ENCODE assay signal across 2 cellular contexts in the genomic region with DNA sequence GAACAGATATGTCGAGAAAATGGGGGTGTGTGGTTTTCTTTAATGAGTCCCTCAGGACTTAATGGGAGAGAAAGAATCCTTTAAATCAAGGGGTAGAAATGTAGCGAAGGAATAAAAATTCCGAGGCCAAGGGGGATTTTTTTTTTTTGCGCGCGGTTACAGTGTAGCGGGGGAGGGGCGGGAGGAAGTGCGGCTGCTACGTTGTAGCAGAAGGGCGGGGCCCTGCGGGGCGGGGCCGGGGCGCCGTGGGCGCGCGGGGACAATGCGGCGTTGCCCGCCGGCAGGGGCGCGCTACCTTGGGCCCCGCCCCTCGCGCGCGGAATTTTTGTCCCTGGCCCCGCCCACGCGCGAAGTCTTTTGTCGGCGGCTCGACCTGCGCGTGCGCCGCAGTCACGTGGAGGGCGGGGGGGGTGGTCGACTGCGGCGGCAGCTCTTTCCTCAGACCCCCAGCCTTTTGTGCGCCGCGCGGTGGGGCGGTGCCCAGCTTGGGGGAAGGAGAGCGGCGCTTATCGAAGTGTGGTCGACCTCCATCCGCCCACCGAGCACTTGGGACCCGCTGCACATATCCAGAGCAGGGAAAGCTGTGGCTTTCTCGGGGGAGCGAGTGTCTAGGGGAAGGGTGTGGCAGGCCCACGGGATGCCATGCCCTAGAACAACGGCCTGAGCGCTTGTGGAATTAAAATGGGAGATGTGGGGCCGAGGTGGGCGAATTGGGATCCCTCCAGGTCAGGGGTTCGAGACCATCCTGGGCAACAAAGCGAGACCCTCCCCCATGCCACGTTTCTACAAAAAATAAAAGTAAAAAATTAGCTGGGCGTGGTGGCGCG.
TF ChIP-seq lines count a peak whose summit lies in the region.

No MANE protein-coding gene starts in this region.

TF ChIP-seq in HEK293, 187 proteins besides CTCF, POLR2A, EP300 and RAD21 (continued from another document and continues in another):
- TF ChIP-seq, protein P1, sequence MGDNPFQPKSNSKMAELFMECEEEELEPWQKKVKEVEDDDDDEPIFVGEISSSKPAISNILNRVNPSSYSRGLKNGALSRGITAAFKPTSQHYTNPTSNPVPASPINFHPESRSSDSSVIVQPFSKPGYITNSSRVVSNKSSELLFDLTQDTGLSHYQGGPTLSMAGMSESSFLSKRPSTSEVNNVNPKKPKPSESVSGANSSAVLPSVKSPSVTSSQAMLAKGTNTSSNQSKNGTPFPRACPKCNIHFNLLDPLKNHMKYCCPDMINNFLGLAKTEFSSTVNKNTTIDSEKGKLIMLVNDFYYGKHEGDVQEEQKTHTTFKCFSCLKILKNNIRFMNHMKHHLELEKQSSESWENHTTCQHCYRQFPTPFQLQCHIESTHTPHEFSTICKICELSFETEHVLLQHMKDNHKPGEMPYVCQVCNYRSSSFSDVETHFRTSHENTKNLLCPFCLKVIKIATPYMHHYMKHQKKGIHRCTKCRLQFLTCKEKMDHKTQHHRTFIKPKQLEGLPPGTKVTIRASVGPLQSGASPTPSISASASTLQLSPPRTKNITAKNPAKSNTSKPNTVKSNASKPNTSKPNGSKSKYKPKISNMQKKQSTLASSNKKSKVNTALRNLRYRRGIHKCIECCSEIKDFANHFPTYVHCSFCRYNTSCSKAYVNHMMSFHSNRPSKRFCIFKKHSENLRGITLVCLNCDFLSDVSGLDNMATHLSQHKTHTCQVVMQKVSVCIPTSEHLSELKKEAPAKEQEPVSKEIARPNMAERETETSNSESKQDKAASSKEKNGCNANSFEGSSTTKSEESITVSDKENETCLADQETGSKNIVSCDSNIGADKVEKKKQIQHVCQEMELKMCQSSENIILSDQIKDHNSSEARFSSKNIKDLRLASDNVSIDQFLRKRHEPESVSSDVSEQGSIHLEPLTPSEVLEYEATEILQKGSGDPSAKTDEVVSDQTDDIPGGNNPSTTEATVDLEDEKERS (tag by site-specific recombination; IDR thresholded peaks at IDR 0.05), result no peak
- TF ChIP-seq ZNF501 (tag by site-specific recombination; IDR thresholded peaks at IDR 0.05), result 0 out of 2 replicates have a peak, but pooled peaks have one; percentile 69
- TF ChIP-seq MZF1 (tag by site-specific recombination; IDR thresholded peaks at IDR 0.05; ENCODE audit: borderline replicate concordance), result peak; percentile 77
- no peak for TF ChIP-seq ZNF416 (tag by site-specific recombination; IDR thresholded peaks at IDR 0.05)
- TF ChIP-seq, protein P2, sequence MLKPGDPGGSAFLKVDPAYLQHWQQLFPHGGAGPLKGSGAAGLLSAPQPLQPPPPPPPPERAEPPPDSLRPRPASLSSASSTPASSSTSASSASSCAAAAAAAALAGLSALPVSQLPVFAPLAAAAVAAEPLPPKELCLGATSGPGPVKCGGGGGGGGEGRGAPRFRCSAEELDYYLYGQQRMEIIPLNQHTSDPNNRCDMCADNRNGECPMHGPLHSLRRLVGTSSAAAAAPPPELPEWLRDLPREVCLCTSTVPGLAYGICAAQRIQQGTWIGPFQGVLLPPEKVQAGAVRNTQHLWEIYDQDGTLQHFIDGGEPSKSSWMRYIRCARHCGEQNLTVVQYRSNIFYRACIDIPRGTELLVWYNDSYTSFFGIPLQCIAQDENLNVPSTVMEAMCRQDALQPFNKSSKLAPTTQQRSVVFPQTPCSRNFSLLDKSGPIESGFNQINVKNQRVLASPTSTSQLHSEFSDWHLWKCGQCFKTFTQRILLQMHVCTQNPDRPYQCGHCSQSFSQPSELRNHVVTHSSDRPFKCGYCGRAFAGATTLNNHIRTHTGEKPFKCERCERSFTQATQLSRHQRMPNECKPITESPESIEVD (tag by site-specific recombination; IDR thresholded peaks at IDR 0.05), result peak; percentile 86; the same call in 1 of the 2 replicates
- no peak for TF ChIP-seq SETDB1 (IDR thresholded peaks at IDR 0.05; ENCODE audit: insufficient read length, low read length)
- no peak; the same call in 1 of the 2 replicates for TF ChIP-seq ZNF660 (tag by site-specific recombination; IDR thresholded peaks at IDR 0.05)
- TF ChIP-seq, protein P3, sequence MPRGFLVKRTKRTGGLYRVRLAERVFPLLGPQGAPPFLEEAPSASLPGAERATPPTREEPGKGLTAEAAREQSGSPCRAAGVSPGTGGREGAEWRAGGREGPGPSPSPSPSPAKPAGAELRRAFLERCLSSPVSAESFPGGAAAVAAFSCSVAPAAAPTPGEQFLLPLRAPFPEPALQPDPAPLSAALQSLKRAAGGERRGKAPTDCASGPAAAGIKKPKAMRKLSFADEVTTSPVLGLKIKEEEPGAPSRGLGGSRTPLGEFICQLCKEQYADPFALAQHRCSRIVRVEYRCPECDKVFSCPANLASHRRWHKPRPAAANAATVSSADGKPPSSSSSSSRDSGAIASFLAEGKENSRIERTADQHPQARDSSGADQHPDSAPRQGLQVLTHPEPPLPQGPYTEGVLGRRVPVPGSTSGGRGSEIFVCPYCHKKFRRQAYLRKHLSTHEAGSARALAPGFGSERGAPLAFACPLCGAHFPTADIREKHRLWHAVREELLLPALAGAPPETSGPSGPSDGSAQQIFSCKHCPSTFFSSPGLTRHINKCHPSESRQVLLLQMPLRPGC (tag by site-specific recombination; IDR thresholded peaks at IDR 0.05), result no peak
- TF ChIP-seq PRDM1 (tag by site-specific recombination; IDR thresholded peaks at IDR 0.05), result peak; percentile 62
- no peak for TF ChIP-seq ZNF274 (IDR thresholded peaks at IDR 0.05; ENCODE audit: low read length)
- TF ChIP-seq ZNF274 (tag by site-specific recombination; IDR thresholded peaks at IDR 0.05; ENCODE audit: borderline replicate concordance), result no peak
- no peak for TF ChIP-seq ZNF658 (tag by site-specific recombination; IDR thresholded peaks at IDR 0.05)
- TF ChIP-seq, protein P4, sequence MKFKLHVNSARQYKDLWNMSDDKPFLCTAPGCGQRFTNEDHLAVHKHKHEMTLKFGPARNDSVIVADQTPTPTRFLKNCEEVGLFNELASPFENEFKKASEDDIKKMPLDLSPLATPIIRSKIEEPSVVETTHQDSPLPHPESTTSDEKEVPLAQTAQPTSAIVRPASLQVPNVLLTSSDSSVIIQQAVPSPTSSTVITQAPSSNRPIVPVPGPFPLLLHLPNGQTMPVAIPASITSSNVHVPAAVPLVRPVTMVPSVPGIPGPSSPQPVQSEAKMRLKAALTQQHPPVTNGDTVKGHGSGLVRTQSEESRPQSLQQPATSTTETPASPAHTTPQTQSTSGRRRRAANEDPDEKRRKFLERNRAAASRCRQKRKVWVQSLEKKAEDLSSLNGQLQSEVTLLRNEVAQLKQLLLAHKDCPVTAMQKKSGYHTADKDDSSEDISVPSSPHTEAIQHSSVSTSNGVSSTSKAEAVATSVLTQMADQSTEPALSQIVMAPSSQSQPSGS (tag by site-specific recombination; IDR thresholded peaks at IDR 0.05; ENCODE audit: low read depth), result no peak
- TF ChIP-seq ZSCAN30 (tag by site-specific recombination; IDR thresholded peaks at IDR 0.05), result no peak
- TF ChIP-seq SALL2 (tag by site-specific recombination; IDR thresholded peaks at IDR 0.05; ENCODE audit: borderline replicate concordance), result no peak
- no peak for TF ChIP-seq ZNF221 (tag by site-specific recombination; IDR thresholded peaks at IDR 0.05; ENCODE audit: borderline replicate concordance)
- peak; percentile 93 for TF ChIP-seq ZBTB7A (tag by site-specific recombination; IDR thresholded peaks at IDR 0.05; ENCODE audit: low read depth)
- TF ChIP-seq ZNF391 (tag by site-specific recombination; IDR thresholded peaks at IDR 0.05; ENCODE audit: borderline replicate concordance, low read depth), result no peak
- no peak for TF ChIP-seq ZNF302 (tag by site-specific recombination; IDR thresholded peaks at IDR 0.05; ENCODE audit: low read depth)
- TF ChIP-seq ZNF830 (tag by site-specific recombination; IDR thresholded peaks at IDR 0.05; ENCODE audit: low read depth), result no peak
- TF ChIP-seq ZIC2 (tag by site-specific recombination; IDR thresholded peaks at IDR 0.05), result no peak
- TF ChIP-seq ZNF169 (tag by site-specific recombination; IDR thresholded peaks at IDR 0.05), result no peak
- no peak; the same call in 1 of the 2 replicates for TF ChIP-seq ZNF664 (tag by site-specific recombination; IDR thresholded peaks at IDR 0.05)

TF ChIP-seq in K562, 482 proteins besides CTCF, POLR2A, EP300 and RAD21 (continued from another document and continues in another):
- TF ChIP-seq, protein P5, sequence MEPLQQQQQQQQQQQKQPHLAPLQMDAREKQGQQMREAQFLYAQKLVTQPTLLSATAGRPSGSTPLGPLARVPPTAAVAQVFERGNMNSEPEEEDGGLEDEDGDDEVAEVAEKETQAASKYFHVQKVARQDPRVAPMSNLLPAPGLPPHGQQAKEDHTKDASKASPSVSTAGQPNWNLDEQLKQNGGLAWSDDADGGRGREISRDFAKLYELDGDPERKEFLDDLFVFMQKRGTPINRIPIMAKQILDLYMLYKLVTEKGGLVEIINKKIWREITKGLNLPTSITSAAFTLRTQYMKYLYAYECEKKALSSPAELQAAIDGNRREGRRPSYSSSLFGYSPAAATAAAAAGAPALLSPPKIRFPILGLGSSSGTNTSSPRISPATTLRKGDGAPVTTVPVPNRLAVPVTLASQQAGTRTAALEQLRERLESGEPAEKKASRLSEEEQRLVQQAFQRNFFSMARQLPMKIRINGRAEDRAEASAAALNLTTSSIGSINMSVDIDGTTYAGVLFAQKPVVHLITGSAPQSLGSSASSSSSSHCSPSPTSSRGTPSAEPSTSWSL (CRISPR knock-in tag; IDR thresholded peaks at IDR 0.05; ENCODE audit: borderline replicate concordance), result no peak
- TF ChIP-seq ARID1B (IDR thresholded peaks at IDR 0.05) (no peak), NR3C1 (CRISPR knock-in tag; IDR thresholded peaks at IDR 0.05) (no peak), MYBL2 (IDR thresholded peaks at IDR 0.05; ENCODE audit: low read depth) (no peak), MYBL2 (CRISPR knock-in tag; IDR thresholded peaks at IDR 0.05; ENCODE audit: borderline replicate concordance) (no peak), EP400 (IDR thresholded peaks at IDR 0.05) (peak; percentile 48; the same call in 1 of the 2 replicates), HOXB6 (CRISPR knock-in tag; IDR thresholded peaks at IDR 0.05; ENCODE audit: borderline replicate concordance) (peak; percentile 40; the same call in 1 of the 2 replicates), ZNF3 (CRISPR knock-in tag; IDR thresholded peaks at IDR 0.05) (no peak), SIN3A (IDR thresholded peaks at IDR 0.05; ENCODE audit: borderline replicate concordance in 2 of 2, control insufficient read depth in 1 of 2, low read depth in 2 of 2, low read length in 2 of 2) (peak; percentile 49 to 76; a peak in 2 of 4 replicates), STAT5A (IDR thresholded peaks at IDR 0.05; ENCODE audit: borderline replicate concordance, low read length) (no peak; the same call in 1 of the 2 replicates), JUNB (CRISPR knock-in tag; conservative IDR thresholded peaks at IDR 0.05) (no peak), ZNF79 (CRISPR knock-in tag; IDR thresholded peaks at IDR 0.05; ENCODE audit: low read depth) (no peak)
- TF ChIP-seq, protein P6, sequence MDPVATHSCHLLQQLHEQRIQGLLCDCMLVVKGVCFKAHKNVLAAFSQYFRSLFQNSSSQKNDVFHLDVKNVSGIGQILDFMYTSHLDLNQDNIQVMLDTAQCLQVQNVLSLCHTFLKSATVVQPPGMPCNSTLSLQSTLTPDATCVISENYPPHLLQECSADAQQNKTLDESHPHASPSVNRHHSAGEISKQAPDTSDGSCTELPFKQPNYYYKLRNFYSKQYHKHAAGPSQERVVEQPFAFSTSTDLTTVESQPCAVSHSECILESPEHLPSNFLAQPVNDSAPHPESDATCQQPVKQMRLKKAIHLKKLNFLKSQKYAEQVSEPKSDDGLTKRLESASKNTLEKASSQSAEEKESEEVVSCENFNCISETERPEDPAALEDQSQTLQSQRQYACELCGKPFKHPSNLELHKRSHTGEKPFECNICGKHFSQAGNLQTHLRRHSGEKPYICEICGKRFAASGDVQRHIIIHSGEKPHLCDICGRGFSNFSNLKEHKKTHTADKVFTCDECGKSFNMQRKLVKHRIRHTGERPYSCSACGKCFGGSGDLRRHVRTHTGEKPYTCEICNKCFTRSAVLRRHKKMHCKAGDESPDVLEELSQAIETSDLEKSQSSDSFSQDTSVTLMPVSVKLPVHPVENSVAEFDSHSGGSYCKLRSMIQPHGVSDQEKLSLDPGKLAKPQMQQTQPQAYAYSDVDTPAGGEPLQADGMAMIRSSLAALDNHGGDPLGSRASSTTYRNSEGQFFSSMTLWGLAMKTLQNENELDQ (CRISPR knock-in tag; IDR thresholded peaks at IDR 0.05; ENCODE audit: borderline replicate concordance), result peak; percentile 63; the same call in 1 of the 2 replicates
- TF ChIP-seq, protein P7, sequence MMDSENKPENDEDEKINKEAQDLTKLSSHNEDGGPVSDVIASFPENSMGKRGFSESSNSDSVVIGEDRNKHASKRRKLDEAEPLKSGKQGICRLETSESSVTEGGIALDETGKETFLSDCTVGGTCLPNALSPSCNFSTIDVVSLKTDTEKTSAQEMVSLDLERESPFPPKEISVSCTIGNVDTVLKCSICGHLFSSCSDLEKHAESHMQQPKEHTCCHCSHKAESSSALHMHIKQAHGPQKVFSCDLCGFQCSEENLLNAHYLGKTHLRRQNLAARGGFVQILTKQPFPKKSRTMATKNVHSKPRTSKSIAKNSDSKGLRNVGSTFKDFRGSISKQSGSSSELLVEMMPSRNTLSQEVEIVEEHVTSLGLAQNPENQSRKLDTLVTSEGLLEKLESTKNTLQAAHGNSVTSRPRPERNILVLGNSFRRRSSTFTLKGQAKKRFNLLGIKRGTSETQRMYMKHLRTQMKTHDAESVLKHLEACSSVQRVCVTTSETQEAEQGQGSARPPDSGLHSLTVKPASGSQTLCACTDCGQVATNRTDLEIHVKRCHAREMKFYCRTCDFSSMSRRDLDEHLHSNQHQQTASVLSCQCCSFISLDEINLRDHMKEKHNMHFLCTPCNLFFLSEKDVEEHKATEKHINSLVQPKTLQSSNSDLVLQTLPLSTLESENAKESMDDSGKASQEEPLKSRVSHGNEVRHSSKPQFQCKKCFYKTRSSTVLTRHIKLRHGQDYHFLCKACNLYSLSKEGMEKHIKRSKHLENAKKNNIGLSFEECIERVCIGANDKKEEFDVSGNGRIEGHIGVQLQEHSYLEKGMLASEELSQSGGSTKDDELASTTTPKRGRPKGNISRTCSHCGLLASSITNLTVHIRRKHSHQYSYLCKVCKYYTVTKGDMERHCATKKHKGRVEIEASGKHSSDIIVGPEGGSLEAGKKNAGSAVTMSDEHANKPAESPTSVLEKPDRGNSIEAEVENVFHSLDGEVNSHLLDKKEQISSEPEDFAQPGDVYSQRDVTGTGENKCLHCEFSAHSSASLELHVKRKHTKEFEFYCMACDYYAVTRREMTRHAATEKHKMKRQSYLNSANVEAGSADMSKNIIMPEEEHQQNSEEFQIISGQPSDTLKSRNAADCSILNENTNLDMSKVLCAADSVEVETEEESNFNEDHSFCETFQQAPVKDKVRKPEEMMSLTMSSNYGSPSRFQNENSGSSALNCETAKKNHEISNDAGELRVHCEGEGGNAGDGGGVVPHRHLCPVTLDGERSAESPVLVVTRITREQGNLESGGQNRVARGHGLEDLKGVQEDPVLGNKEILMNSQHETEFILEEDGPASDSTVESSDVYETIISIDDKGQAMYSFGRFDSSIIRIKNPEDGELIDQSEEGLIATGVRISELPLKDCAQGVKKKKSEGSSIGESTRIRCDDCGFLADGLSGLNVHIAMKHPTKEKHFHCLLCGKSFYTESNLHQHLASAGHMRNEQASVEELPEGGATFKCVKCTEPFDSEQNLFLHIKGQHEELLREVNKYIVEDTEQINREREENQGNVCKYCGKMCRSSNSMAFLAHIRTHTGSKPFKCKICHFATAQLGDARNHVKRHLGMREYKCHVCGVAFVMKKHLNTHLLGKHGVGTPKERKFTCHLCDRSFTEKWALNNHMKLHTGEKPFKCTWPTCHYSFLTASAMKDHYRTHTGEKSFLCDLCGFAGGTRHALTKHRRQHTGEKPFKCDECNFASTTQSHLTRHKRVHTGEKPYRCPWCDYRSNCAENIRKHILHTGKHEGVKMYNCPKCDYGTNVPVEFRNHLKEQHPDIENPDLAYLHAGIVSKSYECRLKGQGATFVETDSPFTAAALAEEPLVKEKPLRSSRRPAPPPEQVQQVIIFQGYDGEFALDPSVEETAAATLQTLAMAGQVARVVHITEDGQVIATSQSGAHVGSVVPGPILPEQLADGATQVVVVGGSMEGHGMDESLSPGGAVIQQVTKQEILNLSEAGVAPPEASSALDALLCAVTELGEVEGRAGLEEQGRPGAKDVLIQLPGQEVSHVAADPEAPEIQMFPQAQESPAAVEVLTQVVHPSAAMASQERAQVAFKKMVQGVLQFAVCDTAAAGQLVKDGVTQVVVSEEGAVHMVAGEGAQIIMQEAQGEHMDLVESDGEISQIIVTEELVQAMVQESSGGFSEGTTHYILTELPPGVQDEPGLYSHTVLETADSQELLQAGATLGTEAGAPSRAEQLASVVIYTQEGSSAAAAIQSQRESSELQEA (IDR thresholded peaks at IDR 0.05; ENCODE audit: low read depth), result no peak
